ENCODE assay signal across 8 cellular contexts in the genomic region with DNA sequence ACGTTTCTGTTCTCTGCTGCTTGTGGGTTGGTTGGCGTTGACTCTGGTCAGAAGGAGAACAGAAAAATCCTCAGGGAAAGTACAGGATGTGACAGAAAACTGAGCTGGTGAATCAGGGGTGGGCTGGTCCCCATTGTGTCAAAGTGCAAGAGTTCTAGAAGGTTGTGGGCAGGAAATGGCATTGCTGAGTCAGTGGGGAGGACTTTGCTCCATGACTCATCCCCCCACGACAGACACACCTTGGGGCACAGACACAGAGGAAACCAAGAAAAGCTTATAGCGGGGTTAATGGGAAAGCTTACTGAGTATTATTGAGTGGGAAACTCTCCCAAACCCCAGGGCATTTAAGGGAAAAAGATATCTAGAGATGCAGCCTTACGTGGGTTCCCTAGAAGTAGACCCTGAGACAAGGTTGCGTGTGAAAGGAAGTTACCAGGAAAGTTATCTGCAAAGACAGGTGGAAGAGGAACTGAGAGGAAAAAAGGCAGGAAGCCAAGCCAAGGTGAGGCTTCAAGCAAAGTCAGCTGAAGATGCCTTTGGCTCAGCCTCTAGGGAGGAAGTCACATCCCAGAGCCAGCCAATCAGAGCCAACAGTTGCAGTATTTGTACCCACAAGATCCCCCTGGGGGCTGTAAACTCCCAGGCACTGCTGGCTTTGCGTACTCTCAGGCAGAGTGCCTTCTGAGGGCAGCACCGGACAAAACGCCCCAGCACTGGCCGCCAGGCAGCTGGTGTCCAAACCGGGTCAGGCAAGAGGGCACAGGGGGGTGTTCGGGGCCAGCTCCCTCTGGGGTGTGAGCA.
DNase-seq lines count a peak whose midpoint lies in the region; ATAC-seq and TF ChIP-seq lines count a peak whose summit lies in the region.

No MANE protein-coding gene starts in this region.

- peak; percentile 72 for ATAC-seq in HG03342 (IDR thresholded peaks at IDR 0.05; ENCODE audit: unreplicated experiment)
- no peak for ATAC-seq in HG03520 (IDR thresholded peaks at IDR 0.05; ENCODE audit: unreplicated experiment)

- H3K4me3 ChIP-seq in fibroblast of the aortic adventitia (ENCODE audit: low read depth, low read length): no peak overlapping the region

- DNase-seq in activated naive CD4-positive, alpha-beta T cell treated with Interleukin-2 at 50 U/mL for 16 hours: peak; percentile 51
- no peak for DNase-seq in activated naive CD4-positive, alpha-beta T cell (lab: John Stamatoyannopoulos, UW)
- DNase-seq in activated CD4-positive, alpha-beta T cell treated with anti-CD3 and anti-CD28 coated beads for 4 hours: peak; percentile 9 to 15
- DNase-seq in fibroblast of the aortic adventitia (ENCODE audit: low read depth) (peak; percentile 90), NCI-H2029 (lab: John Stamatoyannopoulos, UW) (no peak)
- peak; percentile 43 for DNase-seq in stimulated activated CD8-positive, alpha-beta memory T cell treated with anti-CD3 and anti-CD28 coated beads, Interleukin-12 subunit alpha, Interleukin-12 subunit beta, amount 100 ng/mL, for 24 hours (ENCODE audit: extremely low read depth)

- no peak for TF ChIP-seq CTCF in fibroblast of the aortic adventitia (IDR thresholded peaks at IDR 0.05; ENCODE audit: insufficient read depth, low read length)

Comparison
In these comparisons a context has a peak if more than half of its experiments do, and no peak if none do; other contexts are left out.
1. DNase-seq: peak in activated naive CD4-positive, alpha-beta T cell treated with Interleukin-2 at 50 U/mL for 16 hours (single experiment), activated CD4-positive, alpha-beta T cell treated with anti-CD3 and anti-CD28 coated beads for 4 hours (2 of 2), fibroblast of the aortic adventitia (single experiment) and stimulated activated CD8-positive, alpha-beta memory T cell treated with anti-CD3 and anti-CD28 coated beads, Interleukin-12 subunit alpha, Interleukin-12 subunit beta, amount 100 ng/mL, for 24 hours (single experiment); none in activated naive CD4-positive, alpha-beta T cell (0 of 4) and NCI-H2029 (single experiment).